8 cellular contexts compared by ENCODE assay signal in the genomic region with DNA sequence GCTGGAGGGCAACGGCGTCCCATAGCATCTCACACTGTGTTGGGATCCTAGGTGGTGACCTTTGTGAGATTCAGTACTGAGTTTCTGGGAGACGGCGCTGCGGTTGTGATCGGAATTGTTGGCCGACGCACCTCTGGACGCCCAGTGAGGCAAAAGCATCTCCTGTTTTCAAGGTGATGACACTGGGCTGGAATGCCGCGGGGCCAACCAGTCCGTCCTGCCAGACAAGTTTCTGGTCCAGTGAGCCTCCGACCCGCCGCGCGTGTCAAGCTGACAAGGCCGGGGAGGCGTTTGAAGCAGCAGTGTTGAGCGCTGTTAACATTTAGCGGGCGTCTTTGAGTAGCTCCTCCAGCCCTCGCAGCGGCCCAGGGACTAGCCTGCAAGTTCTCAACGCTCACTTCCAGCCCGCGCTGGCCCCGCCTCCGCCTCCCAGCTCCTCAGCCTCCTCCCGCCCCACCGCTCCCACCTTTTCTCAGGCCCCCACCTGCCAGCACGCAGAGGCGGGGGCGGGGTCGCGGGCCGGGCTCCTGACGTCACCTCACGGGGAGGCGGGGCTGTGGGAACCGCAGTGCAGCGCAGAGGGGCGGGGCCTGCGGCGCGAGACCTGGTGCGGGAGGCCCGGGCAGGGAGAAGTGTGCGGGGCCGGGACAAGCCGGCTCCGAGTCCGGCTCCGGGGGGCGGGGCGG. TPM values are rescaled to one million over a fixed set of nuclear protein-coding genes. Genes with fewer than 3 reads are reported as not detected.
DNase-seq lines count a peak whose midpoint lies in the region; ATAC-seq and TF ChIP-seq lines count a peak whose summit lies in the region.

No MANE protein-coding gene starts in this region.

- H3K27me3 Mint-ChIP-seq in activated naive CD8-positive, alpha-beta T cell treated with anti-CD3 and anti-CD28 coated beads, Interleukin-2, amount 10 ng/mL, durations not matched to agents 7 days and 5 days: peaks cover 47% of the 10 kb centered on the region

- H3K4me3 ChIP-seq in HEK293 (ENCODE audit: low read depth, low read length) (peak overlapping the region; percentile 84), NB4 (ENCODE audit: low read depth, low read length) (peak overlapping the region; percentile 28), parathyroid adenoma (ENCODE audit: low read depth, low read length) (peak overlapping the region; percentile 81), tibial artery (peak overlapping the region; percentile 71 to 82)

- H3K4me1 ChIP-seq in HEK293 (ENCODE audit: control insufficient read depth, insufficient read depth, low read length) (no peaks in the 10 kb centered on the region), parathyroid adenoma (peaks cover 4% of the 10 kb centered on the region), tibial artery (peaks cover 0 to 17% (median 9%) of the 10 kb centered on the region in 4 donors)

- peak overlapping the region; percentile 72 for H3K4me2 ChIP-seq in parathyroid adenoma (ENCODE audit: low read length)

- H3K4me1 Mint-ChIP-seq in activated naive CD8-positive, alpha-beta T cell treated with anti-CD3 and anti-CD28 coated beads, Interleukin-2, amount 10 ng/mL, durations not matched to agents 7 days and 5 days: peaks cover 10% of the 10 kb centered on the region

- TF ChIP-seq CTCF in HEK293 (tag by site-specific recombination; IDR thresholded peaks at IDR 0.05): 0 out of 2 replicates have a peak, but pooled peaks have one; percentile 16
- TF ChIP-seq CTCF in NB4 (IDR thresholded peaks at IDR 0.05; ENCODE audit: low read depth, low read length): no peak
- TF ChIP-seq CTCF in parathyroid adenoma (IDR thresholded peaks at IDR 0.05): no peak
- TF ChIP-seq CTCF in tibial artery (IDR thresholded peaks at IDR 0.05): no peak

- peak; percentile 84 for ATAC-seq in activated naive CD8-positive, alpha-beta T cell treated with anti-CD3 and anti-CD28 coated beads, Interleukin-2, amount 10 ng/mL, durations not matched to agents 7 days and 5 days (ENCODE audit: low read depth)

- DNase-seq in Daoy (ENCODE audit: low read depth): peak; percentile 76
- peak; percentile 71 for DNase-seq in NB4 (ENCODE audit: low read depth)
- DNase-seq in SW 1271 (lab: John Stamatoyannopoulos, UW): peak; percentile 5 to 43
- peak; percentile 89 for DNase-seq in activated naive CD8-positive, alpha-beta T cell treated with anti-CD3 and anti-CD28 coated beads, Interleukin-2, amount 10 ng/mL, durations not matched to agents 7 days and 5 days
- DNase-seq in cardiac septum (ENCODE audit: low spot score): peak; percentile 88
- DNase-seq in tibial artery: peak; percentile 69 to 88

- CTCF ChIA-PET in HEK293 (lab: Yijun Ruan, JAX): interaction anchor here (0.6 to 1.5 kb wide), 5 partner anchors 14 to 389 kb away, joined by 3 to 5 read pairs (median 3); no protein-coding TSS in a partner anchor

- intact Hi-C loops in cardiac septum (cut with DNase I) (no loop called here), tibial artery (cut with DNase I; ENCODE audit: low total_unique reads) (no loop called here)

- no peak overlapping the region for H3K9ac ChIP-seq in parathyroid adenoma

- peak overlapping the region; percentile 25 for H3K4me3 Mint-ChIP-seq in activated naive CD8-positive, alpha-beta T cell treated with anti-CD3 and anti-CD28 coated beads, Interleukin-2, amount 10 ng/mL, durations not matched to agents 7 days and 5 days

- POLR2A ChIA-PET in HEK293 (lab: Yijun Ruan, JAX): interaction anchor here (0.8 to 1.1 kb wide), 5 partner anchors 10 to 384 kb away, joined by 3 to 8 read pairs (median 4); partner anchors contain the start of genes NKX6-1 and WDFY3
- POLR2A ChIA-PET in activated naive CD8-positive, alpha-beta T cell treated with anti-CD3 and anti-CD28 coated beads, Interleukin-2, amount 10 ng/mL, durations not matched to agents 7 days and 5 days (lab: Charles Lee): no interaction called here

- H3K27me3 ChIP-seq in parathyroid adenoma (ENCODE audit: control insufficient read depth, insufficient read depth, low read length): no peaks in the 10 kb centered on the region
- peaks cover 0 to 7% of the 10 kb centered on the region in 2 donors for H3K27me3 ChIP-seq in tibial artery

- H3K9me3 ChIP-seq in HEK293 (ENCODE audit: control insufficient read depth, insufficient read depth, low read depth, low read length) (no peaks in the 10 kb centered on the region), parathyroid adenoma (ENCODE audit: control insufficient read depth, low read length) (no peaks in the 10 kb centered on the region), tibial artery (no peaks in the 10 kb centered on the region)

- H3K27ac ChIP-seq in HEK293 (ENCODE audit: extremely low read depth, low read depth, low read length) (peak overlapping the region; percentile 2; the same call in 1 of the 2 replicates), parathyroid adenoma (peak overlapping the region; percentile 97), tibial artery (peak overlapping the region in 1 of 2 donors; percentile 44)

- peaks cover 1% of the 10 kb centered on the region for H3K9me3 Mint-ChIP-seq in activated naive CD8-positive, alpha-beta T cell treated with anti-CD3 and anti-CD28 coated beads, Interleukin-2, amount 10 ng/mL, durations not matched to agents 7 days and 5 days

- H3K36me3 Mint-ChIP-seq in activated naive CD8-positive, alpha-beta T cell treated with anti-CD3 and anti-CD28 coated beads, Interleukin-2, amount 10 ng/mL, durations not matched to agents 7 days and 5 days: no peaks in the 10 kb centered on the region

- peaks cover 7% of the 10 kb centered on the region for H3K79me2 ChIP-seq in parathyroid adenoma

- H3K27ac Mint-ChIP-seq in activated naive CD8-positive, alpha-beta T cell treated with anti-CD3 and anti-CD28 coated beads, Interleukin-2, amount 10 ng/mL, durations not matched to agents 7 days and 5 days: no peak overlapping the region

- H3K36me3 ChIP-seq in HEK293 (ENCODE audit: control insufficient read depth in 2 of 2, insufficient read depth in 1 of 2, low read length in 2 of 2) (no peaks in the 10 kb centered on the region), parathyroid adenoma (ENCODE audit: control insufficient read depth, insufficient read depth, low read length) (no peaks in the 10 kb centered on the region), tibial artery (no peaks in the 10 kb centered on the region)

- no peak for TF ChIP-seq POLR2A in NB4 (IDR thresholded peaks at IDR 0.05; ENCODE audit: extremely low read depth, insufficient read length)

- H2AFZ ChIP-seq in parathyroid adenoma: peak overlapping the region; percentile 91

TF ChIP-seq in HEK293, 187 proteins besides CTCF, POLR2A, EP300 and RAD21 (continues in another document):
- TF ChIP-seq PRDM2 (tag by site-specific recombination; IDR thresholded peaks at IDR 0.05; ENCODE audit: borderline replicate concordance): no peak
- TF ChIP-seq, protein P1, sequence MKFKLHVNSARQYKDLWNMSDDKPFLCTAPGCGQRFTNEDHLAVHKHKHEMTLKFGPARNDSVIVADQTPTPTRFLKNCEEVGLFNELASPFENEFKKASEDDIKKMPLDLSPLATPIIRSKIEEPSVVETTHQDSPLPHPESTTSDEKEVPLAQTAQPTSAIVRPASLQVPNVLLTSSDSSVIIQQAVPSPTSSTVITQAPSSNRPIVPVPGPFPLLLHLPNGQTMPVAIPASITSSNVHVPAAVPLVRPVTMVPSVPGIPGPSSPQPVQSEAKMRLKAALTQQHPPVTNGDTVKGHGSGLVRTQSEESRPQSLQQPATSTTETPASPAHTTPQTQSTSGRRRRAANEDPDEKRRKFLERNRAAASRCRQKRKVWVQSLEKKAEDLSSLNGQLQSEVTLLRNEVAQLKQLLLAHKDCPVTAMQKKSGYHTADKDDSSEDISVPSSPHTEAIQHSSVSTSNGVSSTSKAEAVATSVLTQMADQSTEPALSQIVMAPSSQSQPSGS (tag by site-specific recombination; IDR thresholded peaks at IDR 0.05; ENCODE audit: low read depth): peak; percentile 92
- TF ChIP-seq ZNF214 (tag by site-specific recombination; IDR thresholded peaks at IDR 0.05; ENCODE audit: borderline replicate concordance): no peak

RNA-seq across cellular contexts. Expression of gene CDS1, which starts 0.5 kb away (rescaled TPM):
- total RNA-seq in Daoy (2014; rRNA removed; shearing (Covaris generic)): 0.45 and 1.6 TPM in 2 replicates
- total RNA-seq in activated naive CD8-positive, alpha-beta T cell treated with anti-CD3 and anti-CD28 coated beads, Interleukin-2, amount 10 ng/mL, durations not matched to agents 7 days and 5 days: under 1 TPM; 0.26 to 0.33 TPM
- total RNA-seq in cardiac septum: not detected

Comparison
In these comparisons a context has a peak if more than half of its experiments do, and no peak if none do; other contexts are left out.
1. DNase-seq: peak in every context shown above with its lines; median percentile 89 in activated naive CD8-positive, alpha-beta T cell treated with anti-CD3 and anti-CD28 coated beads, Interleukin-2, amount 10 ng/mL, durations not matched to agents 7 days and 5 days; 88 in cardiac septum; 78 in tibial artery; 76 in Daoy; 71 in NB4; 24 in SW 1271.
2. H3K4me3 ChIP-seq: peak in every context shown above with its lines; median percentile 84 in HEK293; 81 in parathyroid adenoma; 76 in tibial artery; 28 in NB4.